Comparison of ENCODE assay signal across 15 cellular contexts in the genomic region with DNA sequence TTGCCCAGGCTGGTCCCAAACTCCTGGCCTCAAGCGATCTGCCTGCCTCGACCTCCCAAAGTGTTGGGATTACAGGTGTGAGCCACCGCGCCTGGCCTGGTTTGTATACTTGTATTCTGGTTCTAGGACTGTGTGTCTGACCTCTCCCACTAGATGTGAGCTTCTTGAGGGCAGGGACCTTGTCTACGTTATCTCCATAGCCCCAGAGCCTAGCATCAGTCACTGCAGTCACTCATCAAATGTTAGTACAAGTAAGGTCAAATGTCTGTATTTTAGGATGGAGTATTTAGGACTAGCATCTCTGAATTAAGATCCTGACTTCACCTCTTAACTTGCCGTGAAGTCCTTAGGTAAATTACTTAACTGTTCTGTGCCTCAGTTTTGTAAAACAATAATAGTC. TPM values are rescaled to one million over a fixed set of nuclear protein-coding genes. Genes with fewer than 3 reads are reported as not detected.
A peak's percentile ranks its signal among the peaks of the same experiment; 100 is the strongest.
DNase-seq lines count a peak whose midpoint lies in the region; ATAC-seq and TF ChIP-seq lines count a peak whose summit lies in the region.
"Had no signal": no experiment of that assay in that cellular context is flagged by ENCODE, and none has a peak within 500 bp of the region (broad histone marks: within the 10 kb centered on the region; RNA-seq: fewer than 3 reads in every experiment).

No MANE protein-coding gene starts in this region.

- no peak overlapping the region for H3K18ac ChIP-seq in neuronal stem cell (ENCODE audit: low read length)

- H3K27me3 ChIP-seq in OCI-LY3 (ENCODE audit: low read depth, low read length) (no peaks in the 10 kb centered on the region), stomach (no peaks in the 10 kb centered on the region), neuronal stem cell (ENCODE audit: control insufficient read depth in 3 of 3, insufficient read depth in 3 of 3, low read depth in 1 of 3, low read length in 3 of 3) (peaks cover 0 to 11% (median 0%) of the 10 kb centered on the region in 3 experiments)
- H3K27me3 ChIP-seq: tibial nerve had no signal

- H4K8ac ChIP-seq in neuronal stem cell (ENCODE audit: low read depth, low read length) = no peak overlapping the region

- no peak for TF ChIP-seq EP300 in stomach (IDR thresholded peaks at IDR 0.05)

- H2BK120ac ChIP-seq in neuronal stem cell (ENCODE audit: low read depth, low read length) = no peak overlapping the region

- peaks cover 27% of the 10 kb centered on the region for H3K36me3 Mint-ChIP-seq in activated CD8-positive, alpha-beta memory T cell treated with anti-CD3 and anti-CD28 coated beads, Interleukin-2, amount 10 ng/mL, durations not matched to agents 7 days and 5 days

- H3K9me3 ChIP-seq in OCI-LY3 (ENCODE audit: insufficient read depth, low read length) (peaks cover 3% of the 10 kb centered on the region; the same call in 1 of the 2 replicates), stomach (no peaks in the 10 kb centered on the region), neuronal stem cell (replicated peaks in 1 of 2; ENCODE audit: control insufficient read depth in 2 of 2, insufficient read depth in 1 of 2, low read depth in 1 of 2, low read length in 2 of 2) (no peaks in the 10 kb centered on the region)
- H3K9me3 ChIP-seq: tibial nerve had no signal

- H3K4me2 ChIP-seq in OCI-LY3 (ENCODE audit: low read length) (peak overlapping the region; percentile 77), neuronal stem cell (ENCODE audit: insufficient read depth, low read length, poor library complexity, severe bottlenecking) (no peak overlapping the region)

- H3K27me3 Mint-ChIP-seq in activated CD8-positive, alpha-beta memory T cell treated with anti-CD3 and anti-CD28 coated beads, Interleukin-2, amount 10 ng/mL, durations not matched to agents 7 days and 5 days = no peaks in the 10 kb centered on the region

- peak overlapping the region; percentile 66; the same call in 1 of the 2 replicates for H3K4me3 ChIP-seq in OCI-LY3 (ENCODE audit: low read length)
- peak overlapping the region in 3 of 4 donors; percentile 1 to 94 (median 88) for H3K4me3 ChIP-seq in stomach
- H3K4me3 ChIP-seq in neuronal stem cell (ENCODE audit: low read length in 2 of 2) = no peak overlapping the region

- TF ChIP-seq CTCF in OCI-LY3 (IDR thresholded peaks at IDR 0.05; ENCODE audit: low read depth, low read length) (no peak), stomach (IDR thresholded peaks at IDR 0.05) (no peak)

- H3K4ac ChIP-seq in neuronal stem cell (ENCODE audit: low read length) = no peak overlapping the region

- TF ChIP-seq POLR2A in stomach (IDR thresholded peaks at IDR 0.05) = no peak

- H4K91ac ChIP-seq in neuronal stem cell (ENCODE audit: low read depth, low read length, poor library complexity) = no peak overlapping the region

- peaks cover 57% of the 10 kb centered on the region for H3K4me1 Mint-ChIP-seq in activated CD8-positive, alpha-beta memory T cell treated with anti-CD3 and anti-CD28 coated beads, Interleukin-2, amount 10 ng/mL, durations not matched to agents 7 days and 5 days

- CTCF ChIA-PET in activated CD8-positive, alpha-beta memory T cell treated with anti-CD3 and anti-CD28 coated beads, Interleukin-2, amount 10 ng/mL, durations not matched to agents 7 days and 5 days (lab: Charles Lee) = interaction anchor here (1.8 kb wide), 1 partner anchor 14 kb away, joined by 5 read pairs; no protein-coding TSS in a partner anchor

- intact Hi-C loops in stomach (cut with DNase I; ENCODE audit: low total_unique reads) = no loop called here

- H3K4me3 Mint-ChIP-seq in activated CD8-positive, alpha-beta memory T cell treated with anti-CD3 and anti-CD28 coated beads, Interleukin-2, amount 10 ng/mL, durations not matched to agents 7 days and 5 days = peak overlapping the region; percentile 68

- no peak overlapping the region for H2AK5ac ChIP-seq in neuronal stem cell (ENCODE audit: low read depth, low read length)

- WGBS in stomach, 5 donors = 90 to 95% (median 93%) methylated on average over 6 of the region's 6 CpGs
- WGBS in neuronal stem cell (ENCODE audit: extremely low coverage in 2 of 2, insufficient read length in 2 of 2, insufficient replicate concordance in 1 of 2), 2 donors = no CpG with 5 or more reads among the region's 6 CpGs

- H3K36me3 ChIP-seq in OCI-LY3 (replicated peaks; ENCODE audit: low read depth, low read length) (peaks cover 33% of the 10 kb centered on the region), stomach (peaks cover 4 to 28% (median 26%) of the 10 kb centered on the region in 4 donors), neuronal stem cell (replicated peaks in 1 of 2; ENCODE audit: control insufficient read depth in 2 of 2, insufficient read depth in 2 of 2, low read length in 2 of 2) (peaks cover 0 to 3% of the 10 kb centered on the region in 2 donors)

- H4K20me1 ChIP-seq in OCI-LY3 (ENCODE audit: insufficient read depth, low read length) = no peaks in the 10 kb centered on the region

- H3K9ac ChIP-seq in OCI-LY3 (ENCODE audit: low read length) = no peak overlapping the region
- H3K9ac ChIP-seq in neuronal stem cell (ENCODE audit: low read depth, low read length, poor library complexity) = no peak overlapping the region

- no peak overlapping the region for H3K23ac ChIP-seq in neuronal stem cell (ENCODE audit: low read depth, low read length, poor library complexity)

- H3K79me1 ChIP-seq in neuronal stem cell (ENCODE audit: low read depth, low read length) = no peaks in the 10 kb centered on the region

- no peaks in the 10 kb centered on the region for H3K9me3 Mint-ChIP-seq in activated CD8-positive, alpha-beta memory T cell treated with anti-CD3 and anti-CD28 coated beads, Interleukin-2, amount 10 ng/mL, durations not matched to agents 7 days and 5 days (ENCODE audit: low read depth)
- H3K9me3 Mint-ChIP-seq: activated naive CD4-positive, alpha-beta T cell treated with anti-CD3 and anti-CD28 coated beads, Interleukin-2, amount 50 U/mL, for 72 hours had no signal

- H2BK12ac ChIP-seq in neuronal stem cell (ENCODE audit: low read length) = no peak overlapping the region

- ATAC-seq in activated CD8-positive, alpha-beta memory T cell treated with anti-CD3 and anti-CD28 coated beads, Interleukin-2, amount 10 ng/mL, durations not matched to agents 7 days and 5 days = no peak
- ATAC-seq: activated naive CD4-positive, alpha-beta T cell treated with anti-CD3 and anti-CD28 coated beads, Interleukin-2, amount 50 U/mL, for 72 hours; left colon had no signal

- no peak for DNase-seq in activated CD8-positive, alpha-beta memory T cell treated with anti-CD3 and anti-CD28 coated beads, Interleukin-2, amount 10 ng/mL, durations not matched to agents 7 days and 5 days
- DNase-seq in activated CD8-positive, alpha-beta memory T cell treated with anti-CD3 and anti-CD28 coated beads for 24 hours = no peak
- DNase-seq in epithelial cell of prostate (ENCODE audit: low read depth, low spot score) (no peak), stomach (no peak), NCI-H128 (lab: John Stamatoyannopoulos, UW; ENCODE audit: unreplicated experiment) (no peak), neuronal stem cell (ENCODE audit: low spot score) (no peak), NCI-H748 treated with DMSO at 0.1 percent for 48 hours (lab: John Stamatoyannopoulos, UW) (no peak)
- DNase-seq: cortex of kidney, foreskin melanocyte, left colon, NCI-H510A had no signal

- H2AFZ ChIP-seq in OCI-LY3 (ENCODE audit: low read depth, low read length) (no peak overlapping the region), neuronal stem cell (ENCODE audit: low read length) (no peak overlapping the region)

- peaks cover 64% of the 10 kb centered on the region for H3K79me2 ChIP-seq in OCI-LY3 (ENCODE audit: low read length)

- no peak overlapping the region for H2BK5ac ChIP-seq in neuronal stem cell (ENCODE audit: low read length)

- peak overlapping the region; percentile 95 for H3K27ac Mint-ChIP-seq in activated CD8-positive, alpha-beta memory T cell treated with anti-CD3 and anti-CD28 coated beads, Interleukin-2, amount 10 ng/mL, durations not matched to agents 7 days and 5 days

- no peak overlapping the region for H3K14ac ChIP-seq in neuronal stem cell (ENCODE audit: low read length)

- H3K27ac ChIP-seq in OCI-LY3 (ENCODE audit: low read length) (peak overlapping the region; percentile 73), epithelial cell of prostate (peak overlapping the region; percentile 36), stomach (peak overlapping the region in 4 of 5 donors; percentile 12 to 90 (median 53)), neuronal stem cell (replicated peaks; ENCODE audit: low read length) (no peak overlapping the region)
- H3K27ac ChIP-seq: VCaP had no signal

- H2BK15ac ChIP-seq in neuronal stem cell (ENCODE audit: low read length) = no peak overlapping the region

- H3K4me1 ChIP-seq in OCI-LY3 (ENCODE audit: low read length) (peaks cover 48% of the 10 kb centered on the region), stomach (peaks cover 24 to 56% (median 50%) of the 10 kb centered on the region in 4 donors), neuronal stem cell (ENCODE audit: control insufficient read depth in 2 of 2, insufficient read depth in 1 of 2, low read depth in 1 of 2, low read length in 2 of 2) (peaks cover 0 to 6% of the 10 kb centered on the region in 2 donors)

RNA-seq across cellular contexts. Expression of gene RILPL2, which starts 2.9 kb away (rescaled TPM):
- total RNA-seq in activated CD8-positive, alpha-beta memory T cell treated with anti-CD3 and anti-CD28 coated beads, Interleukin-2, amount 10 ng/mL, durations not matched to agents 7 days and 5 days = 10 to 100 TPM in 1 of 2 experiments, 1 to 10 TPM in 1; 6.3 to 11.3 TPM
- total RNA-seq in stomach = 1 to 10 TPM; 2.0 to 5.3 (median 3.8) TPM
- 1 to 10 TPM; 4.6 to 5.9 (median 5.5) TPM for polyA plus RNA-seq in stomach
- 2.2 TPM for polyA plus RNA-seq in neuronal stem cell (2013, experiment 1 of 2)
- 2.1 TPM for polyA plus RNA-seq in neuronal stem cell (2013, experiment 2 of 2)

RNA-seq across cellular contexts. Expression of gene SNRNP35, which starts 24.3 kb away (rescaled TPM):
- 10 to 100 TPM; 31.0 to 32.1 TPM for total RNA-seq in activated CD8-positive, alpha-beta memory T cell treated with anti-CD3 and anti-CD28 coated beads, Interleukin-2, amount 10 ng/mL, durations not matched to agents 7 days and 5 days
- total RNA-seq in stomach = 10 to 100 TPM in 4 of 5 donors, 1 to 10 TPM in 1; 5.8 to 55.0 (median 22.8) TPM
- 10 to 100 TPM; 34.1 to 47.3 (median 45.8) TPM for polyA plus RNA-seq in stomach
- polyA plus RNA-seq in neuronal stem cell (2013, experiment 1 of 2) = 22.6 TPM
- 24.4 TPM for polyA plus RNA-seq in neuronal stem cell (2013, experiment 2 of 2)

RNA-seq across cellular contexts. Expression of gene KMT5A, which starts 49.7 kb away (rescaled TPM):
- 10 to 100 TPM; 76.3 to 79.3 TPM for total RNA-seq in activated CD8-positive, alpha-beta memory T cell treated with anti-CD3 and anti-CD28 coated beads, Interleukin-2, amount 10 ng/mL, durations not matched to agents 7 days and 5 days
- total RNA-seq in stomach = 10 to 100 TPM; 22.8 to 64.6 (median 46.1) TPM
- polyA plus RNA-seq in stomach = 10 to 100 TPM; 16.5 to 20.4 (median 16.6) TPM
- 33.3 TPM for polyA plus RNA-seq in neuronal stem cell (2013, experiment 1 of 2)
- 31.2 TPM for polyA plus RNA-seq in neuronal stem cell (2013, experiment 2 of 2)

Comparison
In these comparisons a context has a peak if more than half of its experiments do, and no peak if none do; other contexts are left out.
1. H3K4me3 ChIP-seq: peak in OCI-LY3 (single experiment) and stomach (3 of 4); none in neuronal stem cell (0 of 2).